Comparison of ENCODE assay signal across 8 cellular contexts in the genomic region with DNA sequence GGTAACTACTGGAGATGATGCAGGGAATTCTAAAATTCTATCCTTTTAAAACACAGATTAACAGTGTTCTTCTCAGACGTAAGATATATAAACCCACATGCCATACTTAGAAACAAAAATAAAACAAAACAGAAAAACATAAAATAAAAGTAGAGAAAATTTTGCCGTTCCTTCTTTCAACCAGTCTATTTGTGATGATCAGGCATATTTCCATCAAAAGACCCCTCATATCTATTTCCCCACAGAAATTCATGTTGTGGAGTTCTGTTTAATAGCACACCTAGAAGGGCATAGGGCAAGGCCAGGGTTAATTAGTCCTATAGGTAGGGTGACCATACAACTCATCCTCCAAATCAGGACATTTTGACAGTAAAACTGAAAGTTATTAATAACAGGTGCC.
"Had no signal": no experiment of that assay in that cellular context is flagged by ENCODE, and none has a peak within 500 bp of the region (broad histone marks: within the 10 kb centered on the region; RNA-seq: fewer than 3 reads in every experiment).

No MANE protein-coding gene starts in this region.

- ATAC-seq: HCT116, K562 had no signal

- H3K9me3 ChIP-seq: HAP-1 had no signal

- H3K27ac ChIP-seq: GM23248 had no signal

- H3K4me1 ChIP-seq: HAP-1 had no signal

- H3K27ac Mint-ChIP-seq: HFFc6 had no signal

- FAIRE-seq: HTR-8/SVneo, K562 had no signal

- H3K4me3 ChIP-seq: GM23248, HAP-1, K562 had no signal

- H2AFZ ChIP-seq: GM23248 had no signal

- H3K4me3 Mint-ChIP-seq: HFFc6 had no signal

- H3K9ac ChIP-seq: GM23248 had no signal

- H3K36me3 ChIP-seq: HAP-1 had no signal

- DNase-seq: GM23248, H7, HFFc6, KG1 had no signal
